ENCODE assay signal across 8 cellular contexts in genomic region chr16:1678500-1679098, GRCh38. TPM values are rescaled to one million over a fixed set of nuclear protein-coding genes. Genes with fewer than 3 reads are reported as not detected.
A peak's percentile ranks its signal among the peaks of the same experiment; 100 is the strongest.
DNase-seq lines count a peak whose midpoint lies in the region; ATAC-seq, FAIRE-seq and TF ChIP-seq lines count a peak whose summit lies in the region.

No MANE protein-coding gene starts in this region.

- H4K20me1 ChIP-seq in astrocyte (ENCODE audit: insufficient read depth, low read length), result peaks cover 37% of the 10 kb centered on the region

- H3K79me2 ChIP-seq in astrocyte (ENCODE audit: insufficient read depth, low read length), result peaks cover 54% of the 10 kb centered on the region

- H3K9me3 Mint-ChIP-seq in astrocyte (ENCODE audit: unreplicated experiment), result no peaks in the 10 kb centered on the region

- peaks cover 12% of the 10 kb centered on the region for H3K36me3 Mint-ChIP-seq in astrocyte (ENCODE audit: low read depth, unreplicated experiment)

- no peak for FAIRE-seq in astrocyte (lab: Jason Lieb, UNC)

- peak overlapping the region; percentile 96 for H3K9ac ChIP-seq in astrocyte (ENCODE audit: low read length)
- peak overlapping the region; percentile 92 for H3K9ac ChIP-seq in iPS-20b (ENCODE audit: low read depth, low read length)

- peak overlapping the region; percentile 7 for H2AFZ ChIP-seq in astrocyte (ENCODE audit: low read depth, low read length)

- DNase-seq in SW480 (ENCODE audit: low spot score), result peak; percentile 53
- peak; percentile 27 for DNase-seq in astrocyte (ENCODE audit: low read depth)
- peak; percentile 44 for DNase-seq in stimulated activated CD4-positive, alpha-beta T cell treated with anti-CD3 and anti-CD28 coated beads, Interleukin-12 subunit alpha, Interleukin-12 subunit beta, amount 100 ng/mL, for 4 hours
- DNase-seq in NCI-H2196 treated with DMSO at 0.1 percent for 48 hours (lab: John Stamatoyannopoulos, UW; ENCODE audit: unreplicated experiment), result no peak
- no peak for DNase-seq in NCI-H187 (lab: John Stamatoyannopoulos, UW)

- TF ChIP-seq CTCF in GM12875 (IDR thresholded peaks at IDR 0.05; ENCODE audit: borderline replicate concordance, insufficient read depth, low read depth, low read length), result no peak
- no peak for TF ChIP-seq CTCF in astrocyte (IDR thresholded peaks at IDR 0.05; ENCODE audit: insufficient read depth, low read depth, low read length)

- H3K4me1 ChIP-seq in astrocyte (ENCODE audit: insufficient read depth, low read length), result peaks cover 43% of the 10 kb centered on the region
- peaks cover 3% of the 10 kb centered on the region; the same call in 1 of the 2 replicates for H3K4me1 ChIP-seq in iPS-20b (ENCODE audit: insufficient read depth, low read length)

- peak overlapping the region; percentile 86 for H3K27ac Mint-ChIP-seq in astrocyte (ENCODE audit: unreplicated experiment)

- peak overlapping the region; percentile 91 for H3K4me3 Mint-ChIP-seq in astrocyte (ENCODE audit: unreplicated experiment)

- H3K9me3 ChIP-seq in astrocyte (ENCODE audit: insufficient read depth, low read depth, low read length), result no peaks in the 10 kb centered on the region
- H3K9me3 ChIP-seq in iPS-20b (ENCODE audit: insufficient read depth, low read depth, low read length), result no peaks in the 10 kb centered on the region

- H3K27me3 Mint-ChIP-seq in astrocyte (ENCODE audit: low read depth, unreplicated experiment), result no peaks in the 10 kb centered on the region

- H3K36me3 ChIP-seq in astrocyte (ENCODE audit: insufficient read depth, low read length) (peaks cover 4% of the 10 kb centered on the region), iPS-20b (ENCODE audit: insufficient read depth, low read depth, low read length) (peaks cover 43% of the 10 kb centered on the region)

- H3K4me1 Mint-ChIP-seq in astrocyte (ENCODE audit: low read depth, unreplicated experiment), result peaks cover 33% of the 10 kb centered on the region

- H3K27me3 ChIP-seq in astrocyte (ENCODE audit: insufficient read depth, low read length), result no peaks in the 10 kb centered on the region
- H3K27me3 ChIP-seq in iPS-20b (ENCODE audit: insufficient read depth, low read length), result no peaks in the 10 kb centered on the region

- peak overlapping the region; percentile 91 for H3K4me3 ChIP-seq in GM12875 (ENCODE audit: low read depth, low read length)
- peak overlapping the region; percentile 91 for H3K4me3 ChIP-seq in astrocyte (ENCODE audit: insufficient read depth, low read depth, low read length)
- H3K4me3 ChIP-seq in iPS-20b (ENCODE audit: low read length), result peak overlapping the region; percentile 84

- H3K4me2 ChIP-seq in astrocyte (ENCODE audit: low read length), result peak overlapping the region; percentile 98

- peak overlapping the region; percentile 74 for H3K27ac ChIP-seq in astrocyte (ENCODE audit: low read depth, low read length)
- peak overlapping the region; percentile 82 for H3K27ac ChIP-seq in iPS-20b (ENCODE audit: low read length)

- peak; percentile 14 for ATAC-seq in HG03139 (IDR thresholded peaks at IDR 0.05; ENCODE audit: unreplicated experiment)

RNA-seq across cellular contexts. Expression of gene JPT2, which starts 0.5 kb away (rescaled TPM):
- 122 and 143 TPM in 2 replicates for total RNA-seq in astrocyte

RNA-seq across cellular contexts. Expression of gene MAPK8IP3, which starts 27.4 kb away (rescaled TPM):
- total RNA-seq in astrocyte, result 85.5 and 92.4 TPM in 2 replicates

Comparison
In these comparisons a context has a peak if more than half of its experiments do, and no peak if none do; other contexts are left out.
1. DNase-seq: peak in SW480 (single experiment), astrocyte (single experiment) and stimulated activated CD4-positive, alpha-beta T cell treated with anti-CD3 and anti-CD28 coated beads, Interleukin-12 subunit alpha, Interleukin-12 subunit beta, amount 100 ng/mL, for 4 hours (single experiment); none in NCI-H2196 treated with DMSO at 0.1 percent for 48 hours (single experiment) and NCI-H187 (0 of 2).
2. Peak in every context shown above with its lines, with median percentiles within 50 percentile points of each other: H3K4me3 ChIP-seq.